ENCODE assay signal across 1 cellular context in genomic region chr20:9126527-9126926, GRCh38.
TF ChIP-seq lines count a peak whose summit lies in the region.

No MANE protein-coding gene starts in this region.

TF ChIP-seq in GM23338, 12 proteins besides CTCF, POLR2A, EP300 and RAD21 (continued from another document):
- no peak for TF ChIP-seq ZNF462 (CRISPR knock-in tag; IDR thresholded peaks at IDR 0.05)
